In the genomic region with DNA sequence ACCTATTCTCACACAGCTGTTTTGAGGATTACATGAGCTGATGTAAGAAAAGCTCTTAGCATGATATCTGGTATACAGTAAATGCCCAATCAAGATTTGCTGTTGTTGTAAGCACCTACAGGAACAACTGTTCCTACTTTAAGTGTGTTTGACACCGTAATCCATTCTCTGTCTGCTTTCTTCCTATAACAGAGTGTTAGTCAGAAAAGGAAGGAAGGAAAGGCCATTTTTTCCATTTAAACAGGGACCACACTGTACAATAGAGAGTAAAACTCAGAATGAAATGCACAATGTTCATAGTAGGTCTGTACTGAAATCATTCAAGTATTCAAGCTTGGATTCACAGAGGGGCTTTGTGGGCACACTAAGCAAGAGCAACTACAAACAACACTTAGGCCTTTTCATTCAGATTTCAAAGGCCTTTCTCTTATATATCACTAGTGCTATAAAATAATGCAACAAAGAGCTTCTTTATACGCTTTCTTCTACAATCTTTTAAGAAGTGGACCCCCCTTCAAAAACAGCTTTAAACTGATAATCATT, we compare ENCODE assay signal across 19 cellular contexts. TPM values are rescaled to one million over a fixed set of nuclear protein-coding genes. Genes with fewer than 3 reads are reported as not detected.
DNase-seq lines count a peak whose midpoint lies in the region; ATAC-seq and TF ChIP-seq lines count a peak whose summit lies in the region.
"Had no signal": no experiment of that assay in that cellular context is flagged by ENCODE, and none has a peak within 500 bp of the region (broad histone marks: within the 10 kb centered on the region; RNA-seq: fewer than 3 reads in every experiment).

No MANE protein-coding gene starts in this region.

- H3K27me3 ChIP-seq in dorsolateral prefrontal cortex: no peaks in the 10 kb centered on the region
- no peaks in the 10 kb centered on the region for H3K27me3 ChIP-seq in layer of hippocampus (ENCODE audit: control insufficient read depth, insufficient read depth, low read length)
- H3K27me3 ChIP-seq: BLaER1 had no signal

- ATAC-seq in activated T-cell treated with anti-CD3 and anti-CD28 coated beads, Interleukin-2, amount 50 U/mL, for 72 hours (replicated peaks in 1 of 2): no peak
- no peak for ATAC-seq in activated T-cell treated with anti-CD3 and anti-CD28 coated beads, Interleukin-2, amount 50 U/mL, for 4 hours
- no peak for ATAC-seq in activated naive CD8-positive, alpha-beta T cell treated with anti-CD3 and anti-CD28 coated beads, Interleukin-2, amount 50 U/mL, for 24 hours
- ATAC-seq: CD8-positive, alpha-beta T cell had no signal

- TF ChIP-seq CTCF in dorsolateral prefrontal cortex (IDR thresholded peaks at IDR 0.05 in 54 of 56, conservative IDR thresholded peaks at IDR 0.05 in 2 of 56; ENCODE audit: low read depth in 1 of 56, partially characterized antibody in 56 of 56): no peak

- H3K27ac Mint-ChIP-seq in activated T-cell treated with anti-CD3 and anti-CD28 coated beads, Interleukin-2, amount 50 U/mL, for 72 hours: peak overlapping the region; percentile 11
- H3K27ac Mint-ChIP-seq in activated naive CD8-positive, alpha-beta T cell treated with anti-CD3 and anti-CD28 coated beads, Interleukin-2, amount 50 U/mL, for 24 hours: no peak overlapping the region
- H3K27ac Mint-ChIP-seq: CD8-positive, alpha-beta T cell; IgD-negative memory B cell had no signal

- DNase-seq in activated T-cell treated with anti-CD3 and anti-CD28 coated beads, Interleukin-2, amount 50 U/mL, for 72 hours: no peak
- no peak for DNase-seq in activated T-cell treated with anti-CD3 and anti-CD28 coated beads, Interleukin-2, amount 50 U/mL, for 4 hours
- DNase-seq in dorsolateral prefrontal cortex (no peak), SW480 (ENCODE audit: low spot score) (no peak)
- no peak for DNase-seq in activated naive CD8-positive, alpha-beta T cell treated with anti-CD3 and anti-CD28 coated beads, Interleukin-2, amount 50 U/mL, for 24 hours
- no peak for DNase-seq in central memory CD4-positive, alpha-beta T cell
- DNase-seq: CD8-positive, alpha-beta T cell; DND-41; Kasumi-1; MM.1S; NCI-H187; NCI-H526 treated with DMSO at 0.1 percent for 48 hours; OCI-M1; RPMI8226 had no signal

- no peak overlapping the region for H3K4me3 ChIP-seq in dorsolateral prefrontal cortex
- H3K4me3 ChIP-seq: BLaER1, HAP-1 had no signal

- no peak overlapping the region for H3K4me3 Mint-ChIP-seq in activated T-cell treated with anti-CD3 and anti-CD28 coated beads, Interleukin-2, amount 50 U/mL, for 72 hours
- H3K4me3 Mint-ChIP-seq in activated T-cell treated with anti-CD3 and anti-CD28 coated beads, Interleukin-2, amount 50 U/mL, for 4 hours: no peak overlapping the region
- H3K4me3 Mint-ChIP-seq in activated naive CD8-positive, alpha-beta T cell treated with anti-CD3 and anti-CD28 coated beads, Interleukin-2, amount 50 U/mL, for 24 hours: no peak overlapping the region
- H3K4me3 Mint-ChIP-seq: CD8-positive, alpha-beta T cell; IgD-negative memory B cell had no signal

- H3K36me3 Mint-ChIP-seq in activated T-cell treated with anti-CD3 and anti-CD28 coated beads, Interleukin-2, amount 50 U/mL, for 72 hours (ENCODE audit: insufficient read depth in 2 of 2): peaks cover 2 to 9% of the 10 kb centered on the region in 2 donors
- H3K36me3 Mint-ChIP-seq in activated T-cell treated with anti-CD3 and anti-CD28 coated beads, Interleukin-2, amount 50 U/mL, for 4 hours (ENCODE audit: insufficient read depth): peaks cover 13% of the 10 kb centered on the region
- H3K36me3 Mint-ChIP-seq in activated naive CD8-positive, alpha-beta T cell treated with anti-CD3 and anti-CD28 coated beads, Interleukin-2, amount 50 U/mL, for 24 hours (ENCODE audit: low read depth): peaks cover 23% of the 10 kb centered on the region
- H3K36me3 Mint-ChIP-seq: IgD-negative memory B cell had no signal

- no peaks in the 10 kb centered on the region for H3K4me1 Mint-ChIP-seq in activated T-cell treated with anti-CD3 and anti-CD28 coated beads, Interleukin-2, amount 50 U/mL, for 72 hours (ENCODE audit: low read depth)
- H3K4me1 Mint-ChIP-seq in activated T-cell treated with anti-CD3 and anti-CD28 coated beads, Interleukin-2, amount 50 U/mL, for 4 hours (ENCODE audit: low read depth): no peaks in the 10 kb centered on the region
- no peaks in the 10 kb centered on the region for H3K4me1 Mint-ChIP-seq in activated naive CD8-positive, alpha-beta T cell treated with anti-CD3 and anti-CD28 coated beads, Interleukin-2, amount 50 U/mL, for 24 hours

- no peaks in the 10 kb centered on the region for H3K27me3 Mint-ChIP-seq in activated T-cell treated with anti-CD3 and anti-CD28 coated beads, Interleukin-2, amount 50 U/mL, for 72 hours (ENCODE audit: low read depth)
- H3K27me3 Mint-ChIP-seq in activated T-cell treated with anti-CD3 and anti-CD28 coated beads, Interleukin-2, amount 50 U/mL, for 4 hours (ENCODE audit: low read depth): no peaks in the 10 kb centered on the region
- H3K27me3 Mint-ChIP-seq in activated naive CD8-positive, alpha-beta T cell treated with anti-CD3 and anti-CD28 coated beads, Interleukin-2, amount 50 U/mL, for 24 hours: no peaks in the 10 kb centered on the region
- H3K27me3 Mint-ChIP-seq: IgD-negative memory B cell had no signal

- intact Hi-C loops in dorsolateral prefrontal cortex (cut with DNase I): no loop called here

- H3K9me3 Mint-ChIP-seq in activated T-cell treated with anti-CD3 and anti-CD28 coated beads, Interleukin-2, amount 50 U/mL, for 72 hours: no peaks in the 10 kb centered on the region
- H3K9me3 Mint-ChIP-seq in activated T-cell treated with anti-CD3 and anti-CD28 coated beads, Interleukin-2, amount 50 U/mL, for 4 hours: no peaks in the 10 kb centered on the region
- no peaks in the 10 kb centered on the region for H3K9me3 Mint-ChIP-seq in activated naive CD8-positive, alpha-beta T cell treated with anti-CD3 and anti-CD28 coated beads, Interleukin-2, amount 50 U/mL, for 24 hours
- H3K9me3 Mint-ChIP-seq: CD8-positive, alpha-beta T cell; IgD-negative memory B cell had no signal

- H3K27ac ChIP-seq in dorsolateral prefrontal cortex: peak overlapping the region in 52 of 59 donors; percentile 1 to 83 (median 55)
- peak overlapping the region; percentile 30 for H3K27ac ChIP-seq in layer of hippocampus (ENCODE audit: low read depth, low read length)
- H3K27ac ChIP-seq: BLaER1, HL-60 had no signal

RNA-seq across cellular contexts. Expression of a gene that starts 21.5 kb away (rescaled TPM):
- 10 to 100 TPM; 47.9 to 56.2 TPM for total RNA-seq in activated T-cell treated with anti-CD3 and anti-CD28 coated beads, Interleukin-2, amount 50 U/mL, for 72 hours
- 100 to 1,000 TPM; 122 to 147 (median 128) TPM for total RNA-seq in activated T-cell treated with anti-CD3 and anti-CD28 coated beads, Interleukin-2, amount 50 U/mL, for 4 hours
- total RNA-seq in dorsolateral prefrontal cortex: 10 to 100 TPM; 29.3 to 92.1 (median 64.1) TPM

RNA-seq across cellular contexts. Expression of a gene that starts 26.7 kb away (rescaled TPM):
- total RNA-seq in activated T-cell treated with anti-CD3 and anti-CD28 coated beads, Interleukin-2, amount 50 U/mL, for 72 hours: under 1 TPM; 0.19 to 0.74 TPM
- total RNA-seq in activated T-cell treated with anti-CD3 and anti-CD28 coated beads, Interleukin-2, amount 50 U/mL, for 4 hours: under 1 TPM in 1 of 3 donors, not detected in 2; 0.18 TPM
- 10 to 100 TPM; 23.7 to 93.5 (median 63.9) TPM for total RNA-seq in dorsolateral prefrontal cortex

RNA-seq across cellular contexts. Expression of a gene that starts 34.4 kb away (rescaled TPM):
- under 1 TPM; 0.16 to 0.24 TPM for total RNA-seq in activated T-cell treated with anti-CD3 and anti-CD28 coated beads, Interleukin-2, amount 50 U/mL, for 72 hours
- total RNA-seq in activated T-cell treated with anti-CD3 and anti-CD28 coated beads, Interleukin-2, amount 50 U/mL, for 4 hours: under 1 TPM in 1 of 3 donors, not detected in 2; 0.13 TPM
- 1 to 10 TPM in 3 of 120 experiments, under 1 TPM in 43, not detected in 74; 0.29 to 1.2 (median 0.50) TPM for total RNA-seq in dorsolateral prefrontal cortex

RNA-seq across cellular contexts. Expression of a gene that starts 42.0 kb away (rescaled TPM):
- 10 to 100 TPM; 78.9 to 84.2 TPM for total RNA-seq in activated T-cell treated with anti-CD3 and anti-CD28 coated beads, Interleukin-2, amount 50 U/mL, for 72 hours
- total RNA-seq in activated T-cell treated with anti-CD3 and anti-CD28 coated beads, Interleukin-2, amount 50 U/mL, for 4 hours: 100 to 1,000 TPM; 164 to 174 (median 170) TPM
- total RNA-seq in dorsolateral prefrontal cortex: 100 to 1,000 TPM in 100 of 120 experiments, 10 to 100 TPM in 20; 59.7 to 172 (median 126) TPM

RNA-seq across cellular contexts. Expression of a gene that starts 42.1 kb away (rescaled TPM):
- total RNA-seq in activated T-cell treated with anti-CD3 and anti-CD28 coated beads, Interleukin-2, amount 50 U/mL, for 72 hours: 10 to 100 TPM; 17.2 to 18.6 TPM
- 10 to 100 TPM; 19.6 to 24.7 (median 21.5) TPM for total RNA-seq in activated T-cell treated with anti-CD3 and anti-CD28 coated beads, Interleukin-2, amount 50 U/mL, for 4 hours
- 10 to 100 TPM; 12.8 to 27.9 (median 19.6) TPM for total RNA-seq in dorsolateral prefrontal cortex

Comparison
In these comparisons a context has a peak if more than half of its experiments do, and no peak if none do; other contexts are left out.
1. RNA of a gene that starts 26.7 kb away (total RNA-seq): 23.7 to 93.5 TPM in dorsolateral prefrontal cortex; 0.19 to 0.74 TPM in activated T-cell treated with anti-CD3 and anti-CD28 coated beads, Interleukin-2, amount 50 U/mL, for 72 hours and 0.18 TPM in activated T-cell treated with anti-CD3 and anti-CD28 coated beads, Interleukin-2, amount 50 U/mL, for 4 hours; every median in the first group is over 10 times any median in the second.